1 cellular context compared by ENCODE assay signal in genomic region chr15:41562258-41562657, GRCh38.
TF ChIP-seq lines count a peak whose summit lies in the region.

No MANE protein-coding gene starts in this region.

TF ChIP-seq in H1, 55 proteins besides CTCF, POLR2A, EP300 and RAD21:
- TF ChIP-seq KDM4A (IDR thresholded peaks at IDR 0.05; ENCODE audit: low read depth, low read length, severe bottlenecking), result no peak
- no peak for TF ChIP-seq BACH1 (IDR thresholded peaks at IDR 0.05; ENCODE audit: low read length)
